In the genomic region with DNA sequence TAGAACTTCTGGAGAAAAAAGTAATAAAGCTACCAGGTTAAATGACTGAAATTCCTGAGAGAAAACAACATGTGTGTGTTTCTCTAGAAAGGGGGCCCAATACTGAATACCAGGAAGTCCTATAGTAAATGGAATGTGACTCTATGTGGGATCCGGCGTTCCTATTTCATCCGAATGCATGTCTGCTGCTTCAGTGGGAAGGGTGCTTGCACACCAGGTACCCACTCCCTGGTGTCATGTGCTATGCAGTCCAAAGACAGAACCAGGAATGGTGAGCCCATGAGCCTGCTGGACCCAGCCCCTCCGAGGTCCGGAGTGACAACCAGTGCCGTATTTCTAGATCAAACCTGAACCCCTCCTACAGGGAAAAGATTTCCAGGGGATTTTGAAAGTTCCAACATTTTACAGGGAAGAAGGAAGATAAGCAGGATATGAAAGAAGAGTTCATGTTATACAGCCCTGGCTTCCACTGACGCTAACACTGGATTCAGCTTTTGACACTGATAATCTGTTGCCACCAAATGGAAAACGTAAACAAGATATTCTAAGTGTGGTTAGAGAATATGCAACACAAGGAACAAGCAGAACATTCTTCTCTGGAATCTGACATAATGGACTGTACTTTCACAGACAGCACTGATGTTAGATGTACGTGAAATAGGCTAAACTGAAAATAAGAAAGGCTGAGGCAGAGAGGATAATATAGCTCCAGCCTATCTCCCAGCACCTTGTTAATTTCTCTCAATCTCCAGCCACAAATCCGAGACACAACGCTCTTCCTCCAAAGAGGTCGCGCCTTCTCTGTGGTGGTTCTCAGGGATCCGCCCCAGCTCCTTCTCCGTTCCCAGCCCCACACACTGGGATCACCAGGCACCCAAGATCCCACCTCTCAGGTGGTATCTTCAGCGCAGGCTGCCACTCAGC, we compare ENCODE assay signal across 8 cellular contexts. TPM values are rescaled to one million over a fixed set of nuclear protein-coding genes. Genes with fewer than 3 reads are reported as not detected.
DNase-seq lines count a peak whose midpoint lies in the region; ATAC-seq and TF ChIP-seq lines count a peak whose summit lies in the region.
"Had no signal": no experiment of that assay in that cellular context is flagged by ENCODE, and none has a peak within 500 bp of the region (broad histone marks: within the 10 kb centered on the region; RNA-seq: fewer than 3 reads in every experiment).

No MANE protein-coding gene starts in this region.

- H3K9me3 ChIP-seq in Peyer's patch (no peaks in the 10 kb centered on the region), esophagus (ENCODE audit: control insufficient read depth in 2 of 2, insufficient read depth in 1 of 2, low read depth in 1 of 2, low read length in 1 of 2) (no peaks in the 10 kb centered on the region)

- H3K27ac ChIP-seq in Peyer's patch (peak overlapping the region; percentile 64 to 81 (median 68)), esophagus (ENCODE audit: low read depth in 2 of 2, low read length in 1 of 2) (peak overlapping the region; percentile 23 to 24), urinary bladder (ENCODE audit: low read depth) (no peak overlapping the region)

- peaks cover 17% of the 10 kb centered on the region for H3K4me1 Mint-ChIP-seq in mesothelial cell of epicardium

- H3K27me3 Mint-ChIP-seq in mesothelial cell of epicardium (ENCODE audit: low read depth), result peaks cover 88% of the 10 kb centered on the region

- H3K36me3 ChIP-seq in Peyer's patch, result no peaks in the 10 kb centered on the region
- no peaks in the 10 kb centered on the region for H3K36me3 ChIP-seq in esophagus (ENCODE audit: control insufficient read depth in 2 of 2, insufficient read depth in 2 of 2, low read length in 1 of 2)
- no peaks in the 10 kb centered on the region for H3K36me3 ChIP-seq in urinary bladder (ENCODE audit: insufficient read depth)

- H3K4me1 ChIP-seq in Peyer's patch, result peaks cover 0 to 8% (median 0%) of the 10 kb centered on the region in 4 donors
- H3K4me1 ChIP-seq in esophagus (ENCODE audit: control insufficient read depth in 2 of 2, insufficient read depth in 2 of 2, low read length in 1 of 2), result peaks cover 2 to 3% of the 10 kb centered on the region in 2 donors
- no peaks in the 10 kb centered on the region for H3K4me1 ChIP-seq in urinary bladder (ENCODE audit: insufficient read depth)

- H3K27me3 ChIP-seq in Peyer's patch (no peaks in the 10 kb centered on the region), esophagus (ENCODE audit: control insufficient read depth in 1 of 2, insufficient read depth in 2 of 2, low read length in 2 of 2) (no peaks in the 10 kb centered on the region)

- no peak for TF ChIP-seq POLR2A in Peyer's patch (IDR thresholded peaks at IDR 0.05)

- H3K4me3 ChIP-seq in Peyer's patch, result peak overlapping the region; percentile 36 to 74 (median 57)
- H3K4me3 ChIP-seq in esophagus (ENCODE audit: low read depth in 1 of 2, low read length in 2 of 2), result peak overlapping the region; percentile 58 to 64
- peak overlapping the region; percentile 46 for H3K4me3 ChIP-seq in urinary bladder (ENCODE audit: low read depth, low read length)

- DNase-seq in Peyer's patch (peak in 1 of 3 donors; percentile 48), mesothelial cell of epicardium (ENCODE audit: low spot score in 2 of 2, unreplicated experiment in 2 of 2) (no peak), medulla oblongata (ENCODE audit: extremely low spot score) (no peak)
- DNase-seq: activated CD4-positive, alpha-beta T cell treated with anti-CD3 and anti-CD28 coated beads, Interleukin-2, amount 50 U/mL, for 4 hours had no signal

- TF ChIP-seq CTCF in Peyer's patch (IDR thresholded peaks at IDR 0.05) (no peak), mesothelial cell of epicardium (IDR thresholded peaks at IDR 0.05; ENCODE audit: unreplicated experiment) (no peak)

- no peak for ATAC-seq in GM19023 (IDR thresholded peaks at IDR 0.05; ENCODE audit: unreplicated experiment)
- ATAC-seq in HG03135 (IDR thresholded peaks at IDR 0.05; ENCODE audit: unreplicated experiment), result no peak

- H3K36me3 Mint-ChIP-seq in mesothelial cell of epicardium, result no peaks in the 10 kb centered on the region

- no peaks in the 10 kb centered on the region for H3K9me3 Mint-ChIP-seq in mesothelial cell of epicardium

- H3K4me3 Mint-ChIP-seq in mesothelial cell of epicardium, result peak overlapping the region; percentile 73

- no peak overlapping the region for H3K27ac Mint-ChIP-seq in mesothelial cell of epicardium

- WGBS in esophagus, 2 donors, result 34 to 39% methylated on average over 16 of the region's 16 CpGs
- WGBS in urinary bladder, result 20% methylated on average over 16 of the region's 16 CpGs

RNA-seq across cellular contexts. Expression of gene CXCL1, which starts 0.7 kb away (rescaled TPM):
- total RNA-seq in Peyer's patch (10 to 100 TPM in 1 of 4 donors, 1 to 10 TPM in 3; 4.1 to 69.3 (median 6.8) TPM), mesothelial cell of epicardium (0.47 to 0.77 TPM (median 0.74 TPM) in 3 replicates), urinary bladder (0.42 TPM)
- polyA plus RNA-seq in esophagus (10 to 100 TPM in 1 of 2 donors, 1 to 10 TPM in 1; 4.7 to 12.4 TPM), urinary bladder (1.5 TPM)

RNA-seq across cellular contexts. Expression of gene PF4V1, which starts 15.4 kb away (rescaled TPM):
- not detected for total RNA-seq in Peyer's patch
- not detected for polyA plus RNA-seq in esophagus
- total RNA-seq in mesothelial cell of epicardium, result not detected in 3 replicates
- total RNA-seq in urinary bladder, result not detected
- polyA plus RNA-seq in urinary bladder, result not detected

RNA-seq across cellular contexts. Expression of gene CXCL6, which starts 32.0 kb away (rescaled TPM):
- total RNA-seq in Peyer's patch (1 to 10 TPM in 1 of 4 donors, not detected in 3; 1.6 TPM), mesothelial cell of epicardium (0.16 to 0.20 TPM (median 0.18 TPM) in 3 replicates), urinary bladder (0.16 TPM)
- polyA plus RNA-seq in esophagus (1 to 10 TPM in 1 of 2 donors, under 1 TPM in 1; 0.42 to 1.4 TPM), urinary bladder (not detected)
